Comparison of ENCODE assay signal across 9 cellular contexts in genomic region chr15:67824157-67824899, GRCh38. TPM values are rescaled to one million over a fixed set of nuclear protein-coding genes. Genes with fewer than 3 reads are reported as not detected.
DNase-seq lines count a peak whose midpoint lies in the region; ATAC-seq and TF ChIP-seq lines count a peak whose summit lies in the region.
"Had no signal": no experiment of that assay in that cellular context is flagged by ENCODE, and none has a peak within 500 bp of the region (broad histone marks: within the 10 kb centered on the region; RNA-seq: fewer than 3 reads in every experiment).

No MANE protein-coding gene starts in this region.

- peak overlapping the region; percentile 84 for H3K4me3 Mint-ChIP-seq in stimulated activated naive CD8-positive, alpha-beta T cell treated with anti-CD3 and anti-CD28 coated beads, Interleukin-15, Interleukin-2, amounts not matched to agents 100 ng/mL and 50 ng/mL, for 24 hours

- H3K4me1 Mint-ChIP-seq in stimulated activated naive CD8-positive, alpha-beta T cell treated with anti-CD3 and anti-CD28 coated beads, Interleukin-15, Interleukin-2, amounts not matched to agents 100 ng/mL and 50 ng/mL, for 24 hours (ENCODE audit: low read depth) = peaks cover 57% of the 10 kb centered on the region

- no peak for TF ChIP-seq RAD21 in SK-N-SH (IDR thresholded peaks at IDR 0.05; ENCODE audit: low read length)

- no peaks in the 10 kb centered on the region for H3K9me2 ChIP-seq in SK-N-SH

- no peak for TF ChIP-seq EP300 in SK-N-SH (IDR thresholded peaks at IDR 0.05; ENCODE audit: borderline replicate concordance in 1 of 2, low read depth in 1 of 2, low read length in 1 of 2)

- no peaks in the 10 kb centered on the region for H3K79me2 ChIP-seq in SK-N-SH (ENCODE audit: insufficient read depth)

- H4K20me1 ChIP-seq in SK-N-SH (ENCODE audit: insufficient read depth) = no peaks in the 10 kb centered on the region

- WGBS in SK-N-SH (ENCODE audit: low lambda C conversion rate) = 5% methylated on average over 15 of the region's 21 CpGs

- H3K9ac ChIP-seq in SK-N-SH = no peak overlapping the region

- no peaks in the 10 kb centered on the region for H3K9me3 Mint-ChIP-seq in stimulated activated naive CD8-positive, alpha-beta T cell treated with anti-CD3 and anti-CD28 coated beads, Interleukin-15, Interleukin-2, amounts not matched to agents 100 ng/mL and 50 ng/mL, for 24 hours

- no peak for TF ChIP-seq CTCF in SK-N-SH (IDR thresholded peaks at IDR 0.05)

- H3K4me1 ChIP-seq in SK-N-SH (ENCODE audit: control insufficient read depth in 1 of 2, insufficient read depth in 2 of 2, low read depth in 1 of 2, low read length in 1 of 2) = peaks cover 0 to 22% of the 10 kb centered on the region in 2 experiments; a peak in 2 of 4 replicates

- no peaks in the 10 kb centered on the region for H3F3A ChIP-seq in SK-N-SH (replicated peaks; ENCODE audit: insufficient read depth)

- H3K36me3 Mint-ChIP-seq in stimulated activated naive CD8-positive, alpha-beta T cell treated with anti-CD3 and anti-CD28 coated beads, Interleukin-15, Interleukin-2, amounts not matched to agents 100 ng/mL and 50 ng/mL, for 24 hours (ENCODE audit: low read depth) = no peaks in the 10 kb centered on the region

- no peaks in the 10 kb centered on the region for H3K9me3 ChIP-seq in SK-N-SH

- CTCF ChIA-PET in SK-N-SH (lab: Yijun Ruan, JAX) = interaction anchor here (0.7 to 4.6 kb wide), 10 partner anchors 9 to 387 kb away, joined by 3 to 23 read pairs (median 4); no protein-coding TSS in a partner anchor

- H3K27ac ChIP-seq in SK-N-SH (ENCODE audit: low read depth in 2 of 2, low read length in 1 of 2) = no peak overlapping the region

- POLR2A ChIA-PET in SK-N-SH (lab: Yijun Ruan, JAX) = interaction anchor here (1.3 kb wide), 1 partner anchor 11 kb away, joined by 4 read pairs; no protein-coding TSS in a partner anchor

- H3K27ac Mint-ChIP-seq in stimulated activated naive CD8-positive, alpha-beta T cell treated with anti-CD3 and anti-CD28 coated beads, Interleukin-15, Interleukin-2, amounts not matched to agents 100 ng/mL and 50 ng/mL, for 24 hours = peak overlapping the region; percentile 49

- peaks cover 36% of the 10 kb centered on the region for H3K27me3 ChIP-seq in SK-N-SH (ENCODE audit: insufficient read depth)

- H2AFZ ChIP-seq in SK-N-SH (ENCODE audit: low read depth) = 0 out of 2 replicates have a peak overlapping the region, but pooled peaks have one; percentile 59

- no peaks in the 10 kb centered on the region for H3K36me3 ChIP-seq in SK-N-SH (replicated peaks in 1 of 2; ENCODE audit: control insufficient read depth in 1 of 2, insufficient read depth in 2 of 2, low read length in 1 of 2)

- no peak for ATAC-seq in stimulated activated naive CD8-positive, alpha-beta T cell treated with anti-CD3 and anti-CD28 coated beads, Interleukin-15, Interleukin-2, amounts not matched to agents 100 U/mL and 50 U/mL, for 24 hours
- ATAC-seq in HG03354 (IDR thresholded peaks at IDR 0.05; ENCODE audit: poor library complexity, severe bottlenecking, unreplicated experiment) = no peak
- ATAC-seq in GM18909 (IDR thresholded peaks at IDR 0.05; ENCODE audit: poor library complexity, unreplicated experiment) = no peak

- peak overlapping the region; percentile 90 for H3K4me2 ChIP-seq in SK-N-SH

- H3K4me3 ChIP-seq in SK-N-SH (ENCODE audit: low read depth in 2 of 2, low read length in 1 of 2) = peak overlapping the region; percentile 47 to 60

- H3K27me3 Mint-ChIP-seq in stimulated activated naive CD8-positive, alpha-beta T cell treated with anti-CD3 and anti-CD28 coated beads, Interleukin-15, Interleukin-2, amounts not matched to agents 100 ng/mL and 50 ng/mL, for 24 hours = peaks cover 80% of the 10 kb centered on the region

- DNase-seq in stimulated activated naive CD8-positive, alpha-beta T cell treated with anti-CD3 and anti-CD28 coated beads, Interleukin-15, Interleukin-2, amounts not matched to agents 100 U/mL and 50 U/mL, for 24 hours = no peak
- peak; percentile 77 for DNase-seq in SK-N-SH
- peak; percentile 6 for DNase-seq in germinal center (ENCODE audit: low spot score)
- DNase-seq in NCI-H1092 treated with DMSO at 0.1 percent for 48 hours (lab: John Stamatoyannopoulos, UW) = no peak
- no peak for DNase-seq in activated effector memory CD4-positive, alpha-beta T cell treated with Interleukin-2 at 50 U/mL for 16 hours
- DNase-seq: amniotic stem cell had no signal

TF ChIP-seq in SK-N-SH, 30 proteins besides CTCF, POLR2A, EP300 and RAD21:
- TF ChIP-seq RCOR1 (IDR thresholded peaks at IDR 0.05; ENCODE audit: low read length) (no peak), GATA2 (CRISPR knock-in tag; IDR thresholded peaks at IDR 0.05) (peak; percentile 25; the same call in 1 of the 2 replicates), YY1 (IDR thresholded peaks at IDR 0.05; ENCODE audit: low read depth) (no peak)
TF ChIP-seq in SK-N-SH: peak in this region for 1.

RNA-seq across cellular contexts. Expression of gene SKOR1, which starts 1.0 kb away (rescaled TPM):
- 0.18 and 0.26 TPM in 2 replicates for polyA plus RNA-seq in SK-N-SH (2012; rRNA removed)
- 0.09 TPM in 2 replicates for polyA plus RNA-seq in SK-N-SH (2012; cell fraction: cytosol; rRNA removed)
- 1.3 and 2.3 TPM in 2 replicates for polyA plus RNA-seq in SK-N-SH (2012; cell fraction: nucleus; rRNA removed)

RNA-seq across cellular contexts. Expression of gene RNU6-1, which starts 15.5 kb away (rescaled TPM):
- polyA plus RNA-seq in SK-N-SH (2012; rRNA removed) = not detected in 2 replicates
- not detected in 2 replicates for polyA plus RNA-seq in SK-N-SH (2012; cell fraction: cytosol; rRNA removed)
- polyA plus RNA-seq in SK-N-SH (2012; cell fraction: nucleus; rRNA removed) = not detected in 2 replicates

Comparison
In these comparisons a context has a peak if more than half of its experiments do, and no peak if none do; other contexts are left out.
1. DNase-seq: peak in SK-N-SH (single experiment) and germinal center (single experiment); none in stimulated activated naive CD8-positive, alpha-beta T cell treated with anti-CD3 and anti-CD28 coated beads, Interleukin-15, Interleukin-2, amounts not matched to agents 100 U/mL and 50 U/mL, for 24 hours (single experiment), NCI-H1092 treated with DMSO at 0.1 percent for 48 hours (single experiment) and activated effector memory CD4-positive, alpha-beta T cell treated with Interleukin-2 at 50 U/mL for 16 hours (single experiment).